Comparison of ENCODE assay signal across 11 cellular contexts in the genomic region with DNA sequence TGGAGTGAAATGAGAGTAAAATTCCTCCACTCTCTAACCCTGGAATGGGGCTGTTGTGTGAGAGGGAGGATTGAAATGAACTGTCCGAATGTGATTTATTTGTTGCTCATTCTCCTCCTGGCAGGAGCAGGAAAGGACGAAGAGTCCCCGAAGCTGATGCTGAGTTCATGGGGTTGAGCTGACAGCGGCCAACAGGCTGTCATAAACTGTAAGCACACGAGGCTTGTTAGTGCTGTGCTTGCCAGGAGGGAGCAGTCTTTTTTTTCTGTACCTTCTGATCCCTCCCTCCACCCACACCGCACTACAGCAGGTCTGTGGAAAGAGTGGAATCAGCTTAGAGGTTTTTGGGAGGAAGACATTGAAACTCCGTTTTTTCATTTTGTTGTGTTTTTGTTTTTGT. TPM values are rescaled to one million over a fixed set of nuclear protein-coding genes. Genes with fewer than 3 reads are reported as not detected.
DNase-seq lines count a peak whose midpoint lies in the region; ATAC-seq and TF ChIP-seq lines count a peak whose summit lies in the region.
"Had no signal": no experiment of that assay in that cellular context is flagged by ENCODE, and none has a peak within 500 bp of the region (broad histone marks: within the 10 kb centered on the region; RNA-seq: fewer than 3 reads in every experiment).

No MANE protein-coding gene starts in this region.

- H3K27me3 ChIP-seq in GM23338 (ENCODE audit: insufficient read depth) (no peaks in the 10 kb centered on the region), iPS-15b (ENCODE audit: control insufficient read depth, insufficient read depth, low read length) (no peaks in the 10 kb centered on the region)

- H3K4me1 Mint-ChIP-seq in GM23338 = peaks cover 20% of the 10 kb centered on the region
- H3K4me1 Mint-ChIP-seq in T-helper 17 cell = no peaks in the 10 kb centered on the region
- H3K4me1 Mint-ChIP-seq: activated naive CD8-positive, alpha-beta T cell treated with anti-CD3 and anti-CD28 coated beads, Interleukin-2, amount 50 U/mL, for 24 hours had no signal

- no peaks in the 10 kb centered on the region for H3K36me3 ChIP-seq in GM23338 (ENCODE audit: insufficient read depth)
- H3K36me3 ChIP-seq in iPS-15b (ENCODE audit: control insufficient read depth, insufficient read depth, low read length) = no peaks in the 10 kb centered on the region

- H3K4me1 ChIP-seq in GM23338 (ENCODE audit: insufficient read depth) = peaks cover 21% of the 10 kb centered on the region; the same call in 1 of the 2 replicates
- H3K4me1 ChIP-seq in iPS-15b (ENCODE audit: control insufficient read depth, insufficient read depth, low read length) = peaks cover 13% of the 10 kb centered on the region

- H2AFZ ChIP-seq in GM23338 = no peak overlapping the region

- 0 out of 4 replicates have a peak, but pooled peaks of 1 of the 2 experiments have one; percentile 0 for TF ChIP-seq CTCF in GM23338 (conservative IDR thresholded peaks at IDR 0.05; ENCODE audit: low read depth in 2 of 2)
- no peak for TF ChIP-seq CTCF in WI38 (IDR thresholded peaks at IDR 0.05; ENCODE audit: low read depth, low read length)

- H3K27ac Mint-ChIP-seq in GM23338 (no peak overlapping the region), T-helper 17 cell (no peak overlapping the region)
- H3K27ac Mint-ChIP-seq: activated naive CD8-positive, alpha-beta T cell treated with anti-CD3 and anti-CD28 coated beads, Interleukin-2, amount 50 U/mL, for 24 hours; CD14-positive monocyte had no signal

- H3K79me2 ChIP-seq in GM23338 (replicated peaks; ENCODE audit: insufficient read depth) = no peaks in the 10 kb centered on the region

- peak overlapping the region; percentile 40; the same call in 1 of the 2 replicates for H3K4me3 ChIP-seq in GM23338
- H3K4me3 ChIP-seq in WI38 (ENCODE audit: low read depth, low read length) = peak overlapping the region; percentile 47
- H3K4me3 ChIP-seq in iPS-15b (ENCODE audit: low read depth, low read length) = peak overlapping the region; percentile 47

- H3K36me3 Mint-ChIP-seq in GM23338 (ENCODE audit: low read depth) = no peaks in the 10 kb centered on the region; the same call in 2 of the 3 replicates
- peaks cover 4% of the 10 kb centered on the region for H3K36me3 Mint-ChIP-seq in T-helper 17 cell (ENCODE audit: low read depth)
- H3K36me3 Mint-ChIP-seq: CD14-positive monocyte had no signal

- ATAC-seq in GM23338 = no peak
- ATAC-seq in GM19455 (IDR thresholded peaks at IDR 0.05; ENCODE audit: unreplicated experiment) = no peak
- ATAC-seq in T-helper 17 cell = no peak
- ATAC-seq in GM21367 (IDR thresholded peaks at IDR 0.05; ENCODE audit: unreplicated experiment) = no peak
- ATAC-seq: activated naive CD8-positive, alpha-beta T cell treated with anti-CD3 and anti-CD28 coated beads, Interleukin-2, amount 50 U/mL, for 24 hours had no signal

- H4K20me1 ChIP-seq in GM23338 (replicated peaks; ENCODE audit: insufficient read depth) = peaks cover 1% of the 10 kb centered on the region; the same call in 1 of the 2 replicates

- DNase-seq in GM23338 (ENCODE audit: low spot score) (no peak), retina (peak; percentile 19), GM19240 (ENCODE audit: insufficient read length, low spot score) (no peak), T-helper 17 cell (no peak)
- DNase-seq: activated naive CD8-positive, alpha-beta T cell treated with anti-CD3 and anti-CD28 coated beads, Interleukin-2, amount 50 U/mL, for 24 hours; NCI-H2171 had no signal

- no peaks in the 10 kb centered on the region; the same call in 2 of the 3 replicates for H3K9me3 Mint-ChIP-seq in GM23338

- H3K9ac ChIP-seq in iPS-15b (ENCODE audit: low read depth, low read length) = no peak overlapping the region

- H3K9me3 ChIP-seq in iPS-15b (ENCODE audit: control insufficient read depth, insufficient read depth, low read length) (no peaks in the 10 kb centered on the region), T-helper 17 cell (ENCODE audit: control insufficient read depth, low read length, poor library complexity, severe bottlenecking) (no peaks in the 10 kb centered on the region)

- 0 out of 2 replicates have a peak, but pooled peaks cover 3% of the 10 kb centered on the region for H3K9me2 ChIP-seq in GM23338 (ENCODE audit: insufficient read depth)

- H3F3A ChIP-seq in GM23338 (replicated peaks; ENCODE audit: low read depth) = peaks cover 10% of the 10 kb centered on the region

- H3K27ac ChIP-seq in GM23338 (ENCODE audit: low read depth) = 0 out of 2 replicates have a peak overlapping the region, but pooled peaks have one; percentile 55

- H3K27me3 Mint-ChIP-seq in GM23338 (ENCODE audit: insufficient read depth, low read depth, poor library complexity) (peaks cover 16% of the 10 kb centered on the region), T-helper 17 cell (peaks cover 19% of the 10 kb centered on the region)

- peak overlapping the region; percentile 71 for H3K4me3 Mint-ChIP-seq in GM23338
- no peak overlapping the region for H3K4me3 Mint-ChIP-seq in T-helper 17 cell
- H3K4me3 Mint-ChIP-seq: activated naive CD8-positive, alpha-beta T cell treated with anti-CD3 and anti-CD28 coated beads, Interleukin-2, amount 50 U/mL, for 24 hours; CD14-positive monocyte had no signal

- H3K4me2 ChIP-seq in GM23338 = peak overlapping the region; percentile 63

TF ChIP-seq in GM23338, 12 proteins besides CTCF, POLR2A, EP300 and RAD21 (continues in another document):
- TF ChIP-seq, protein P1, sequence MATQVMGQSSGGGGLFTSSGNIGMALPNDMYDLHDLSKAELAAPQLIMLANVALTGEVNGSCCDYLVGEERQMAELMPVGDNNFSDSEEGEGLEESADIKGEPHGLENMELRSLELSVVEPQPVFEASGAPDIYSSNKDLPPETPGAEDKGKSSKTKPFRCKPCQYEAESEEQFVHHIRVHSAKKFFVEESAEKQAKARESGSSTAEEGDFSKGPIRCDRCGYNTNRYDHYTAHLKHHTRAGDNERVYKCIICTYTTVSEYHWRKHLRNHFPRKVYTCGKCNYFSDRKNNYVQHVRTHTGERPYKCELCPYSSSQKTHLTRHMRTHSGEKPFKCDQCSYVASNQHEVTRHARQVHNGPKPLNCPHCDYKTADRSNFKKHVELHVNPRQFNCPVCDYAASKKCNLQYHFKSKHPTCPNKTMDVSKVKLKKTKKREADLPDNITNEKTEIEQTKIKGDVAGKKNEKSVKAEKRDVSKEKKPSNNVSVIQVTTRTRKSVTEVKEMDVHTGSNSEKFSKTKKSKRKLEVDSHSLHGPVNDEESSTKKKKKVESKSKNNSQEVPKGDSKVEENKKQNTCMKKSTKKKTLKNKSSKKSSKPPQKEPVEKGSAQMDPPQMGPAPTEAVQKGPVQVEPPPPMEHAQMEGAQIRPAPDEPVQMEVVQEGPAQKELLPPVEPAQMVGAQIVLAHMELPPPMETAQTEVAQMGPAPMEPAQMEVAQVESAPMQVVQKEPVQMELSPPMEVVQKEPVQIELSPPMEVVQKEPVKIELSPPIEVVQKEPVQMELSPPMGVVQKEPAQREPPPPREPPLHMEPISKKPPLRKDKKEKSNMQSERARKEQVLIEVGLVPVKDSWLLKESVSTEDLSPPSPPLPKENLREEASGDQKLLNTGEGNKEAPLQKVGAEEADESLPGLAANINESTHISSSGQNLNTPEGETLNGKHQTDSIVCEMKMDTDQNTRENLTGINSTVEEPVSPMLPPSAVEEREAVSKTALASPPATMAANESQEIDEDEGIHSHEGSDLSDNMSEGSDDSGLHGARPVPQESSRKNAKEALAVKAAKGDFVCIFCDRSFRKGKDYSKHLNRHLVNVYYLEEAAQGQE (IDR thresholded peaks at IDR 0.05; ENCODE audit: unreplicated experiment) = no peak
- no peak for TF ChIP-seq JUNB (IDR thresholded peaks at IDR 0.05; ENCODE audit: unreplicated experiment)
- no peak for TF ChIP-seq NANOG (IDR thresholded peaks at IDR 0.05; ENCODE audit: borderline replicate concordance)
- no peak for TF ChIP-seq EZH2 (IDR thresholded peaks at IDR 0.05; ENCODE audit: low read depth, unreplicated experiment)
- TF ChIP-seq CREB1 (CRISPR knock-in tag; IDR thresholded peaks at IDR 0.05; ENCODE audit: low read depth) = no peak

RNA-seq across cellular contexts. Expression of a gene that starts 33.0 kb away (rescaled TPM):
- 33.7 and 36.2 TPM in 2 replicates for total RNA-seq in GM23338 (2014; rRNA removed; shearing (Covaris generic))
- polyA plus RNA-seq in GM23338 (2016; fragmentation: Nextera tagmentation; extraction: Ambion mirVana) = 32.7 and 46.5 TPM in 2 replicates
- total RNA-seq in T-helper 17 cell = 100 to 1,000 TPM; 179 to 183 TPM

RNA-seq across cellular contexts. Expression of a gene that starts 37.4 kb away (rescaled TPM):
- 29.3 and 30.9 TPM in 2 replicates for total RNA-seq in GM23338 (2014; rRNA removed; shearing (Covaris generic))
- 5.3 and 6.4 TPM in 2 replicates for polyA plus RNA-seq in GM23338 (2016; fragmentation: Nextera tagmentation; extraction: Ambion mirVana)
- total RNA-seq in T-helper 17 cell = 1 to 10 TPM; 1.3 to 3.6 TPM
